ENCODE assay signal across 9 cellular contexts in the genomic region with DNA sequence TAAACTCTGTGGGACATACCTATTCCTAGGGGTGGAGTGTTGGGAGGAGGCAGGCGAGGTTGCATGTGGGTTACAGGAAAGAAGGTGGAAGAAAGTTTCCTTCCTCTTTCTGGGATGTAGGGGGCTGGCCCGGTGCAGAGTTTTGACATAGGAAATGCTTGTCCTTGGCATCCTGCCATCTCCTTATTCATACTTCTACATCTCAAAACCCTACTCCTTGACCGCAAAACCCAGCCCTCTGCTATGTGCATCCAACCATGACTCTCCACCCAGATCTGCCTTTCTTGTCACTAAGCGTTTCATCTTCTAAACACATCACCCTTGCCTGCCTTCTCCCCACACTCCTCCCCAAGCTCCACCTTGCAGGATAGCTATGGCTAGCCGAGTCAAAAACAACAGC. TPM values are rescaled to one million over a fixed set of nuclear protein-coding genes. Genes with fewer than 3 reads are reported as not detected.
DNase-seq lines count a peak whose midpoint lies in the region; ATAC-seq, FAIRE-seq and TF ChIP-seq lines count a peak whose summit lies in the region.
"Not testable (repeated sequence)": the region's sequence is repeated elsewhere in the genome, so short reads cannot be mapped to it uniquely, and the experiment has no call there.
"Had no signal": no experiment of that assay in that cellular context is flagged by ENCODE, and none has a peak within 500 bp of the region (broad histone marks: within the 10 kb centered on the region; RNA-seq: fewer than 3 reads in every experiment).

No MANE protein-coding gene starts in this region.

- H3K27ac Mint-ChIP-seq in activated CD8-positive, alpha-beta memory T cell treated with anti-CD3 and anti-CD28 coated beads, Interleukin-2, amount 10 ng/mL, durations not matched to agents 7 days and 5 days; natural killer cell: not testable (repeated sequence)

- CTCF ChIA-PET in activated CD8-positive, alpha-beta memory T cell treated with anti-CD3 and anti-CD28 coated beads, Interleukin-2, amount 10 ng/mL, durations not matched to agents 7 days and 5 days (lab: Charles Lee): not testable (repeated sequence)

- H3K27me3 Mint-ChIP-seq in activated CD8-positive, alpha-beta memory T cell treated with anti-CD3 and anti-CD28 coated beads, Interleukin-2, amount 10 ng/mL, durations not matched to agents 7 days and 5 days; natural killer cell (ENCODE audit: low read depth in 2 of 2): not testable (repeated sequence)

- H3K4me3 Mint-ChIP-seq in activated CD8-positive, alpha-beta memory T cell treated with anti-CD3 and anti-CD28 coated beads, Interleukin-2, amount 10 ng/mL, durations not matched to agents 7 days and 5 days; natural killer cell: not testable (repeated sequence)

- H3K36me3 Mint-ChIP-seq in activated CD8-positive, alpha-beta memory T cell treated with anti-CD3 and anti-CD28 coated beads, Interleukin-2, amount 10 ng/mL, durations not matched to agents 7 days and 5 days; natural killer cell: not testable (repeated sequence)

- FAIRE-seq in GM12892 (lab: Jason Lieb, UNC) (peak; percentile 98), RCC 7860 (lab: Jason Lieb, UNC) (peak; percentile 91)

- not testable (repeated sequence) for H3K4me3 ChIP-seq in choroid plexus epithelial cell (ENCODE audit: low read depth, low read length)

- peak; percentile 4 for DNase-seq in GM12892 (ENCODE audit: insufficient read length)
- DNase-seq in RCC 7860 (ENCODE audit: low spot score): peak; percentile 75
- peak; percentile 75 for DNase-seq in activated CD8-positive, alpha-beta memory T cell treated with anti-CD3 and anti-CD28 coated beads, Interleukin-2, amount 10 ng/mL, durations not matched to agents 7 days and 5 days
- peak; percentile 76 for DNase-seq in choroid plexus epithelial cell (ENCODE audit: low read depth)
- not testable (repeated sequence) for DNase-seq in natural killer cell
- DNase-seq in stimulated activated naive CD4-positive, alpha-beta T cell treated with Interleukin-2 at 50 U/mL for 16 hours (lab: John Stamatoyannopoulos, UW): peak; percentile 27

- intact Hi-C loops in natural killer cell (cut with micrococcal nuclease): not testable (repeated sequence)

- H3K4me1 Mint-ChIP-seq in activated CD8-positive, alpha-beta memory T cell treated with anti-CD3 and anti-CD28 coated beads, Interleukin-2, amount 10 ng/mL, durations not matched to agents 7 days and 5 days: peaks cover 18% of the 10 kb centered on the region
- peaks cover 6 to 11% of the 10 kb centered on the region in 2 donors for H3K4me1 Mint-ChIP-seq in natural killer cell

- not testable (repeated sequence) for TF ChIP-seq POLR2A in GM12892 (IDR thresholded peaks at IDR 0.05; ENCODE audit: low read depth, low read length)

- H3K9me3 Mint-ChIP-seq in activated CD8-positive, alpha-beta memory T cell treated with anti-CD3 and anti-CD28 coated beads, Interleukin-2, amount 10 ng/mL, durations not matched to agents 7 days and 5 days (ENCODE audit: low read depth); natural killer cell: not testable (repeated sequence)

- ATAC-seq in GM21717 (IDR thresholded peaks at IDR 0.05; ENCODE audit: unreplicated experiment): peak; percentile 99
- peak; percentile 95 for ATAC-seq in HG03460 (IDR thresholded peaks at IDR 0.05; ENCODE audit: unreplicated experiment)
- peak; percentile 92 for ATAC-seq in activated CD8-positive, alpha-beta memory T cell treated with anti-CD3 and anti-CD28 coated beads, Interleukin-2, amount 10 ng/mL, durations not matched to agents 7 days and 5 days
- peak in 2 of 3 donors; percentile 63 to 80 for ATAC-seq in natural killer cell

- not testable (repeated sequence) for TF ChIP-seq CTCF in choroid plexus epithelial cell (conservative IDR thresholded peaks at IDR 0.05; ENCODE audit: low read depth, low read length); natural killer cell (IDR thresholded peaks at IDR 0.05)

RNA-seq across cellular contexts. Expression of a gene that starts 48.5 kb away (rescaled TPM):
- polyA plus RNA-seq in GM12892 (2012; ENCODE audit: missing spikeins): not detected
- not detected for total RNA-seq in activated CD8-positive, alpha-beta memory T cell treated with anti-CD3 and anti-CD28 coated beads, Interleukin-2, amount 10 ng/mL, durations not matched to agents 7 days and 5 days
- total RNA-seq in natural killer cell: not detected
- total RNA-seq: endodermal cell had no signal
